Comparison of ENCODE assay signal across 1 cellular context in the genomic region with DNA sequence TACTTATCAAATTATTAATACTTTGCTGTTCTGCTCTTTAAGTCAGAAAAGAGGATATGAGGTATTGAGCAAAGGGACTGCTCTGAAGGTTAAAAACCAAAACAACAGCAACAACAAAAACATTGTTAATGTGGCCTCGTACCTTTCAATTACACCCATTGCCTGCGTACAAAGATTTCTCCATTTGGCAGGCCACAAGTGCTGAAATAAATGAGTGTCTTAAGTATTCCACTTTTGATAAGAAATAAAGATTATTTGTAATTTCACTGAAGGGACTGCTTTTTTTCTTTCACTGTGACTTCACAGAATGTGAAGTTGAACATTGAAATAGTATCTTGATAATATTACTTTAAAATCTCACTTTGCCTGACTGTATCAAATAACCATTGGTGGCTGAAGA.
TF ChIP-seq lines count a peak whose summit lies in the region.

No MANE protein-coding gene starts in this region.

TF ChIP-seq in GM23338, 12 proteins besides CTCF, POLR2A, EP300 and RAD21 (continued from another document):
- no peak for TF ChIP-seq ETS1 (IDR thresholded peaks at IDR 0.05)
- no peak for TF ChIP-seq NANOG (IDR thresholded peaks at IDR 0.05; ENCODE audit: borderline replicate concordance)
- TF ChIP-seq ZNF462 (CRISPR knock-in tag; IDR thresholded peaks at IDR 0.05), result no peak
- no peak for TF ChIP-seq STAT1 (IDR thresholded peaks at IDR 0.05; ENCODE audit: unreplicated experiment)
- TF ChIP-seq CREB1 (CRISPR knock-in tag; IDR thresholded peaks at IDR 0.05; ENCODE audit: low read depth), result no peak
- no peak for TF ChIP-seq EZH2phosphoT487 (IDR thresholded peaks at IDR 0.05; ENCODE audit: unreplicated experiment)
- TF ChIP-seq ZNF331 (CRISPR knock-in tag; IDR thresholded peaks at IDR 0.05; ENCODE audit: low read depth), result no peak
